ENCODE assay signal across 14 cellular contexts in the genomic region with DNA sequence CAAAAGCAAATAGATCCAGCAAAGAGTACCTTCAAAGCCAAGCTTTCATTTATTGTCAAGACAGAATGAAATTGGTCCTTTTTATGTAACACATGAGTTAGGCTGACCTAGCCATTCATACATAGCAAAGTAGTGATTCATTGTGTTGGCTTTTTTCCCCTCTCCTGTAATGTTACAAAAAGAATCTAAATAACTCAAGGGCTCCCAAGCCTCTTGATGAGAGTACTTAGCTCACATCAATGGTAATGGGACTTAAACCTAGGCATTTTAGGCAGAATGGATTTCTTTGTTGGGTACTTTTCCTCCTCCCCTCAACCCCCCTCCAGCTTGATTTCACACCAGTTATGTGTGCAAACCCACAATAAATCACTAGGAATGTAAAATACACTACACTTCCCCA.
DNase-seq lines count a peak whose midpoint lies in the region; ATAC-seq and TF ChIP-seq lines count a peak whose summit lies in the region.
"Had no signal": no experiment of that assay in that cellular context is flagged by ENCODE, and none has a peak within 500 bp of the region (broad histone marks: within the 10 kb centered on the region; RNA-seq: fewer than 3 reads in every experiment).

No MANE protein-coding gene starts in this region.

- no peak overlapping the region for H3K4me3 ChIP-seq in IMR-90 (ENCODE audit: insufficient read depth, low read depth, low read length)
- H3K4me3 ChIP-seq in brain microvascular endothelial cell (ENCODE audit: low read depth, low read length): no peak overlapping the region
- no peak overlapping the region for H3K4me3 ChIP-seq in lower lobe of right lung
- H3K4me3 ChIP-seq: gastrocnemius medialis had no signal

- DNase-seq in AG20443 (ENCODE audit: low spot score) (peak; percentile 73), IMR-90 (peak; percentile 88), brain microvascular endothelial cell (peak; percentile 47), lower lobe of right lung (no peak)
- DNase-seq in stimulated activated effector memory CD8-positive, alpha-beta T cell treated with anti-CD3 and anti-CD28 coated beads, Interleukin-12 subunit alpha, Interleukin-12 subunit beta, amount 100 ng/mL, for 72 hours (ENCODE audit: low spot score in 2 of 2): no peak
- no peak for DNase-seq in activated T-helper 1 cell treated with anti-CD3 and anti-CD28 coated beads, Interleukin-12 subunit alpha, Interleukin-12 subunit beta, Interleukin-2, Interleukin-4 antibody, amounts not matched to agents 30 ng/mL and 10 ng/mL and 1 ng/mL, durations not matched to agents 14 hours and 24 hours and 36 hours (ENCODE audit: low spot score)
- DNase-seq: activated gamma-delta T cell treated with Interleukin-2 at 50 U/mL for 16 hours; gastrocnemius medialis; naive B cell; NCI-H510A; stimulated activated CD4-positive, alpha-beta T cell treated with anti-CD3 and anti-CD28 coated beads, Interleukin-4, amount 100 ng/mL, for 24 hours had no signal

- H3K36me3 Mint-ChIP-seq in stimulated activated effector memory CD8-positive, alpha-beta T cell treated with anti-CD3 and anti-CD28 coated beads, Interleukin-12 subunit alpha, Interleukin-12 subunit beta, amount 100 ng/mL, for 72 hours: no peaks in the 10 kb centered on the region
- H3K36me3 Mint-ChIP-seq in activated T-helper 1 cell treated with anti-CD3 and anti-CD28 coated beads, Interleukin-12 subunit alpha, Interleukin-12 subunit beta, Interleukin-2, Interleukin-4 antibody, amounts not matched to agents 30 ng/mL and 10 ng/mL and 1 ng/mL, durations not matched to agents 14 hours and 24 hours and 36 hours (ENCODE audit: low read depth): no peaks in the 10 kb centered on the region
- H3K36me3 Mint-ChIP-seq: naive B cell, type B pancreatic cell had no signal

- POLR2A ChIA-PET in IMR-90 (lab: Charles Lee; ENCODE audit: unreplicated experiment): no interaction called here

- no peak overlapping the region for H4K5ac ChIP-seq in IMR-90 (ENCODE audit: low read depth, low read length)

- H3K14ac ChIP-seq in IMR-90 (replicated peaks; ENCODE audit: low read depth, low read length): no peak overlapping the region

- no peak overlapping the region for H3K4me3 Mint-ChIP-seq in stimulated activated effector memory CD8-positive, alpha-beta T cell treated with anti-CD3 and anti-CD28 coated beads, Interleukin-12 subunit alpha, Interleukin-12 subunit beta, amount 100 ng/mL, for 72 hours
- no peak overlapping the region for H3K4me3 Mint-ChIP-seq in activated T-helper 1 cell treated with anti-CD3 and anti-CD28 coated beads, Interleukin-12 subunit alpha, Interleukin-12 subunit beta, Interleukin-2, Interleukin-4 antibody, amounts not matched to agents 30 ng/mL and 10 ng/mL and 1 ng/mL, durations not matched to agents 14 hours and 24 hours and 36 hours
- H3K4me3 Mint-ChIP-seq: naive B cell, type B pancreatic cell had no signal

- no peak overlapping the region; the same call in 1 of the 2 replicates for H2BK120ac ChIP-seq in IMR-90 (ENCODE audit: low read depth, low read length)

- H4K20me1 ChIP-seq in IMR-90 (ENCODE audit: insufficient read depth, low read length): no peaks in the 10 kb centered on the region

- H2BK20ac ChIP-seq in IMR-90 (ENCODE audit: low read depth, low read length): peak overlapping the region; percentile 6; the same call in 1 of the 2 replicates

- H3K36me3 ChIP-seq in IMR-90 (ENCODE audit: control insufficient read depth, insufficient read depth, low read length) (no peaks in the 10 kb centered on the region), brain microvascular endothelial cell (replicated peaks) (no peaks in the 10 kb centered on the region), lower lobe of right lung (no peaks in the 10 kb centered on the region)
- H3K36me3 ChIP-seq: gastrocnemius medialis had no signal

- H3K27ac Mint-ChIP-seq in stimulated activated effector memory CD8-positive, alpha-beta T cell treated with anti-CD3 and anti-CD28 coated beads, Interleukin-12 subunit alpha, Interleukin-12 subunit beta, amount 100 ng/mL, for 72 hours: no peak overlapping the region
- no peak overlapping the region for H3K27ac Mint-ChIP-seq in activated T-helper 1 cell treated with anti-CD3 and anti-CD28 coated beads, Interleukin-12 subunit alpha, Interleukin-12 subunit beta, Interleukin-2, Interleukin-4 antibody, amounts not matched to agents 30 ng/mL and 10 ng/mL and 1 ng/mL, durations not matched to agents 14 hours and 24 hours and 36 hours
- H3K27ac Mint-ChIP-seq: type B pancreatic cell had no signal

- ATAC-seq in IMR-90 (ENCODE audit: low read depth) (peak; percentile 77), lower lobe of right lung (peak; percentile 82 to 91), GM18858 (IDR thresholded peaks at IDR 0.05; ENCODE audit: unreplicated experiment) (no peak), HG02973 (IDR thresholded peaks at IDR 0.05; ENCODE audit: unreplicated experiment) (no peak)
- ATAC-seq in stimulated activated effector memory CD8-positive, alpha-beta T cell treated with anti-CD3 and anti-CD28 coated beads, Interleukin-12 subunit alpha, Interleukin-12 subunit beta, amount 100 ng/mL, for 72 hours: no peak

- no peak overlapping the region for H4K8ac ChIP-seq in IMR-90 (ENCODE audit: low read depth in 2 of 2, low read length in 2 of 2)

- no peaks in the 10 kb centered on the region for H3K9me3 Mint-ChIP-seq in stimulated activated effector memory CD8-positive, alpha-beta T cell treated with anti-CD3 and anti-CD28 coated beads, Interleukin-12 subunit alpha, Interleukin-12 subunit beta, amount 100 ng/mL, for 72 hours
- H3K9me3 Mint-ChIP-seq in activated T-helper 1 cell treated with anti-CD3 and anti-CD28 coated beads, Interleukin-12 subunit alpha, Interleukin-12 subunit beta, Interleukin-2, Interleukin-4 antibody, amounts not matched to agents 30 ng/mL and 10 ng/mL and 1 ng/mL, durations not matched to agents 14 hours and 24 hours and 36 hours: no peaks in the 10 kb centered on the region
- H3K9me3 Mint-ChIP-seq: naive B cell, type B pancreatic cell had no signal

- dilution Hi-C loops in IMR-90 (cut with HindIII; ENCODE audit: low sequenced_read_pairs, unreplicated experiment): no loop called here

- no peak overlapping the region for H3K18ac ChIP-seq in IMR-90 (ENCODE audit: low read depth, low read length)

- H3K27me3 Mint-ChIP-seq in activated T-helper 1 cell treated with anti-CD3 and anti-CD28 coated beads, Interleukin-12 subunit alpha, Interleukin-12 subunit beta, Interleukin-2, Interleukin-4 antibody, amounts not matched to agents 30 ng/mL and 10 ng/mL and 1 ng/mL, durations not matched to agents 14 hours and 24 hours and 36 hours (ENCODE audit: insufficient read depth): peaks cover 4% of the 10 kb centered on the region
- H3K27me3 Mint-ChIP-seq: naive B cell had no signal

- H3K4me1 ChIP-seq in IMR-90 (ENCODE audit: control insufficient read depth, insufficient read depth, low read length) (peaks cover 9% of the 10 kb centered on the region), lower lobe of right lung (peaks cover 21% of the 10 kb centered on the region)

- in situ Hi-C loops in IMR-90 (cut with MboI; ENCODE audit: low sequenced_read_pairs): no loop called here
- in situ Hi-C loops in brain microvascular endothelial cell (cut with HindIII; ENCODE audit: low pct_ligation_motif_present, low sequenced_read_pairs): no loop called here

- intact Hi-C loops in IMR-90 (cut with micrococcal nuclease): no loop called here
- intact Hi-C loops in lower lobe of right lung (cut with DNase I): no loop called here
- intact Hi-C loops in activated T-helper 1 cell treated with anti-CD3 and anti-CD28 coated beads, Interleukin-12 subunit alpha, Interleukin-12 subunit beta, Interleukin-2, Interleukin-4 antibody, amounts not matched to agents 30 ng/mL and 10 ng/mL and 1 ng/mL, durations not matched to agents 14 hours and 24 hours and 36 hours (cut with micrococcal nuclease): no loop called here

- no peak for TF ChIP-seq POLR2A in IMR-90 (IDR thresholded peaks at IDR 0.05; ENCODE audit: low read depth, low read length)

- no peak overlapping the region for H2BK15ac ChIP-seq in IMR-90 (ENCODE audit: low read depth, low read length)

- no peaks in the 10 kb centered on the region for H3K9me1 ChIP-seq in IMR-90 (ENCODE audit: insufficient read depth, low read length)

- H3K4ac ChIP-seq in IMR-90 (ENCODE audit: low read depth, low read length): no peak overlapping the region

- H3K4me1 Mint-ChIP-seq in stimulated activated effector memory CD8-positive, alpha-beta T cell treated with anti-CD3 and anti-CD28 coated beads, Interleukin-12 subunit alpha, Interleukin-12 subunit beta, amount 100 ng/mL, for 72 hours: no peaks in the 10 kb centered on the region
- H3K4me1 Mint-ChIP-seq in activated T-helper 1 cell treated with anti-CD3 and anti-CD28 coated beads, Interleukin-12 subunit alpha, Interleukin-12 subunit beta, Interleukin-2, Interleukin-4 antibody, amounts not matched to agents 30 ng/mL and 10 ng/mL and 1 ng/mL, durations not matched to agents 14 hours and 24 hours and 36 hours (ENCODE audit: low read depth): no peaks in the 10 kb centered on the region

- CTCF ChIA-PET in IMR-90 (lab: Yijun Ruan, JAX): no interaction called here

- no peaks in the 10 kb centered on the region for H3K9me3 ChIP-seq in IMR-90 (ENCODE audit: control insufficient read depth, insufficient read depth, low read length)
- no peaks in the 10 kb centered on the region for H3K9me3 ChIP-seq in lower lobe of right lung
- H3K9me3 ChIP-seq: gastrocnemius medialis had no signal

- H2AFZ ChIP-seq in IMR-90 (replicated peaks; ENCODE audit: low read length, poor library complexity): no peak overlapping the region

- H3K56ac ChIP-seq in IMR-90 (ENCODE audit: extremely low read depth, insufficient read depth, low read length): no peak overlapping the region

- H3K23ac ChIP-seq in IMR-90 (ENCODE audit: low read depth, low read length): no peak overlapping the region

- no peak overlapping the region for H2BK5ac ChIP-seq in IMR-90 (ENCODE audit: low read depth, low read length, poor library complexity, severe bottlenecking)

- no peak overlapping the region for H2AK9ac ChIP-seq in IMR-90 (replicated peaks; ENCODE audit: low read depth, low read length, poor library complexity)

- no peak for TF ChIP-seq CTCF in IMR-90 (conservative IDR thresholded peaks at IDR 0.05; ENCODE audit: low read depth, low read length)
- no peak for TF ChIP-seq CTCF in brain microvascular endothelial cell (IDR thresholded peaks at IDR 0.05; ENCODE audit: low read depth, low read length, missing control alignments)
- TF ChIP-seq CTCF in lower lobe of right lung (IDR thresholded peaks at IDR 0.05): no peak

- no peak for TF ChIP-seq RAD21 in IMR-90 (IDR thresholded peaks at IDR 0.05; ENCODE audit: low read length)

- H3K9ac ChIP-seq in IMR-90 (ENCODE audit: low read depth, low read length): no peak overlapping the region

- H3K4me2 ChIP-seq in IMR-90 (ENCODE audit: low read depth, low read length): no peak overlapping the region

- no peak overlapping the region for H4K91ac ChIP-seq in IMR-90 (ENCODE audit: insufficient read depth, low read depth, low read length)

- no peak overlapping the region for H2AK5ac ChIP-seq in IMR-90 (ENCODE audit: low read depth, low read length)

- no TSS peak for BruUV-seq in IMR-90 (replicated peaks; lab: Mats Ljungman, UMichigan)

- H3K27ac ChIP-seq in IMR-90 (ENCODE audit: insufficient read depth, low read length) (no peak overlapping the region), brain microvascular endothelial cell (no peak overlapping the region), lower lobe of right lung (no peak overlapping the region)
- H3K27ac ChIP-seq: gastrocnemius medialis had no signal

- no peaks in the 10 kb centered on the region for H3K79me1 ChIP-seq in IMR-90 (ENCODE audit: low read depth in 1 of 2, low read length in 2 of 2)

- H3K27me3 ChIP-seq in IMR-90 (ENCODE audit: control insufficient read depth, insufficient read depth, low read length) (no peaks in the 10 kb centered on the region; the same call in 1 of the 2 replicates), brain microvascular endothelial cell (replicated peaks) (no peaks in the 10 kb centered on the region), lower lobe of right lung (ENCODE audit: low read depth) (no peaks in the 10 kb centered on the region)
- H3K27me3 ChIP-seq: gastrocnemius medialis had no signal

Comparison
In these comparisons a context has a peak if more than half of its experiments do, and no peak if none do; other contexts are left out.
1. DNase-seq: peak in AG20443 (single experiment), IMR-90 (single experiment) and brain microvascular endothelial cell (single experiment); none in lower lobe of right lung (single experiment), stimulated activated effector memory CD8-positive, alpha-beta T cell treated with anti-CD3 and anti-CD28 coated beads, Interleukin-12 subunit alpha, Interleukin-12 subunit beta, amount 100 ng/mL, for 72 hours (0 of 2) and activated T-helper 1 cell treated with anti-CD3 and anti-CD28 coated beads, Interleukin-12 subunit alpha, Interleukin-12 subunit beta, Interleukin-2, Interleukin-4 antibody, amounts not matched to agents 30 ng/mL and 10 ng/mL and 1 ng/mL, durations not matched to agents 14 hours and 24 hours and 36 hours (single experiment).
2. ATAC-seq: peak in IMR-90 (single experiment) and lower lobe of right lung (2 of 2); none in stimulated activated effector memory CD8-positive, alpha-beta T cell treated with anti-CD3 and anti-CD28 coated beads, Interleukin-12 subunit alpha, Interleukin-12 subunit beta, amount 100 ng/mL, for 72 hours (single experiment), GM18858 (single experiment) and HG02973 (single experiment).